2 cellular contexts compared by ENCODE assay signal in genomic region chr20:52924411-52925271, GRCh38.
A peak's percentile ranks its signal among the peaks of the same experiment; 100 is the strongest.
TF ChIP-seq lines count a peak whose summit lies in the region.

No MANE protein-coding gene starts in this region.

TF ChIP-seq in H1, 55 proteins besides CTCF, POLR2A, EP300 and RAD21:
- TF ChIP-seq EGR1 (IDR thresholded peaks at IDR 0.05; ENCODE audit: borderline replicate concordance, low read depth, low read length): no peak
- no peak for TF ChIP-seq JUN (IDR thresholded peaks at IDR 0.05; ENCODE audit: low read depth, low read length)
- TF ChIP-seq SP4 (IDR thresholded peaks at IDR 0.05; ENCODE audit: low read length): no peak
- no peak for TF ChIP-seq GABPA (IDR thresholded peaks at IDR 0.05; ENCODE audit: borderline replicate concordance, insufficient read depth, low read length)
- no peak for TF ChIP-seq CBX5 (IDR thresholded peaks at IDR 0.05; ENCODE audit: low read depth, low read length)
- TF ChIP-seq TAF7 (optimal IDR thresholded peaks at IDR 0.05; ENCODE audit: borderline replicate concordance, low read depth, low read length): no peak
- no peak for TF ChIP-seq PHF8 (conservative IDR thresholded peaks at IDR 0.05; ENCODE audit: low read depth, low read length)
- no peak for TF ChIP-seq BRCA1 (IDR thresholded peaks at IDR 0.05; ENCODE audit: low read depth, low read length)
- no peak for TF ChIP-seq RBBP5 (IDR thresholded peaks at IDR 0.05; ENCODE audit: borderline replicate concordance, low read depth, low read length)
- TF ChIP-seq ATF3 (IDR thresholded peaks at IDR 0.05; ENCODE audit: insufficient read depth, low read depth, low read length): no peak
- TF ChIP-seq YY1 (IDR thresholded peaks at IDR 0.05; ENCODE audit: low read depth, low read length): no peak
- TF ChIP-seq SAP30 (IDR thresholded peaks at IDR 0.05; ENCODE audit: insufficient read depth, insufficient replicate concordance, low read length): no peak
- no peak for TF ChIP-seq RXRA (IDR thresholded peaks at IDR 0.05; ENCODE audit: insufficient read depth, low read depth, low read length)
- no peak for TF ChIP-seq TAF1 (IDR thresholded peaks at IDR 0.05; ENCODE audit: low read depth, low read length)
- TF ChIP-seq CHD7 (IDR thresholded peaks at IDR 0.05; ENCODE audit: insufficient replicate concordance, low read length): no peak
- no peak for TF ChIP-seq SRF (IDR thresholded peaks at IDR 0.05; ENCODE audit: low read depth, low read length)
- TF ChIP-seq SIN3A (conservative IDR thresholded peaks at IDR 0.05 in 1 of 2, IDR thresholded peaks at IDR 0.05 in 1 of 2; ENCODE audit: low read depth in 1 of 2, low read length in 2 of 2): no peak

TF ChIP-seq in HepG2, 621 proteins besides CTCF, POLR2A, EP300 and RAD21 (continues in another document):
- TF ChIP-seq ARHGAP35 (CRISPR knock-in tag; IDR thresholded peaks at IDR 0.05; ENCODE audit: borderline replicate concordance): 0 out of 2 replicates have a peak, but pooled peaks have one; percentile 55
- peak; percentile 96 for TF ChIP-seq NFE2 (CRISPR knock-in tag; IDR thresholded peaks at IDR 0.05)
- no peak for TF ChIP-seq MTF1 (CRISPR knock-in tag; IDR thresholded peaks at IDR 0.05)
- no peak for TF ChIP-seq ZNF256 (CRISPR knock-in tag; conservative IDR thresholded peaks at IDR 0.05)
- no peak for TF ChIP-seq ZSCAN20 (CRISPR knock-in tag; IDR thresholded peaks at IDR 0.05; ENCODE audit: borderline replicate concordance)
- no peak for TF ChIP-seq AGO2 (optimal IDR thresholded peaks at IDR 0.05; ENCODE audit: low read depth, low read length)
- peak; percentile 97 for TF ChIP-seq ZGPAT (CRISPR knock-in tag; IDR thresholded peaks at IDR 0.05)
- no peak for TF ChIP-seq IRF1 (CRISPR knock-in tag; IDR thresholded peaks at IDR 0.05; ENCODE audit: low read depth)
- peak; percentile 73; the same call in 1 of the 2 replicates for TF ChIP-seq HOMEZ (CRISPR knock-in tag; IDR thresholded peaks at IDR 0.05; ENCODE audit: low read depth)
- TF ChIP-seq SRF (IDR thresholded peaks at IDR 0.05; ENCODE audit: low read depth, low read length): no peak
- TF ChIP-seq ZNF280B (CRISPR knock-in tag; IDR thresholded peaks at IDR 0.05; ENCODE audit: borderline replicate concordance): no peak
- TF ChIP-seq SOX6 (IDR thresholded peaks at IDR 0.05): no peak
- peak; percentile 95 for TF ChIP-seq SOX6 (CRISPR knock-in tag; IDR thresholded peaks at IDR 0.05)
- TF ChIP-seq POLR2G (IDR thresholded peaks at IDR 0.05; ENCODE audit: low read depth, low read length): peak; percentile 46; the same call in 1 of the 2 replicates
- TF ChIP-seq ZIK1 (CRISPR knock-in tag; IDR thresholded peaks at IDR 0.05; ENCODE audit: borderline replicate concordance, low read depth): no peak
- TF ChIP-seq ZNF569 (CRISPR knock-in tag; IDR thresholded peaks at IDR 0.05; ENCODE audit: borderline replicate concordance): no peak
- peak; percentile 71 for TF ChIP-seq ZNF574 (CRISPR knock-in tag; IDR thresholded peaks at IDR 0.05)
- no peak for TF ChIP-seq SRSF1 (optimal IDR thresholded peaks at IDR 0.05; ENCODE audit: low read depth, low read length)
- peak; percentile 100 for TF ChIP-seq NR2F2 (IDR thresholded peaks at IDR 0.05; ENCODE audit: borderline replicate concordance, low read depth)
- TF ChIP-seq HHEX (CRISPR knock-in tag; IDR thresholded peaks at IDR 0.05): peak; percentile 94
- peak; percentile 26; the same call in 1 of the 2 replicates for TF ChIP-seq RFX3 (CRISPR knock-in tag; IDR thresholded peaks at IDR 0.05)
- peak; percentile 83; the same call in 1 of the 2 replicates for TF ChIP-seq SPEN (CRISPR knock-in tag; IDR thresholded peaks at IDR 0.05; ENCODE audit: low read depth)
- peak; percentile 97 for TF ChIP-seq ZNF503 (CRISPR knock-in tag; IDR thresholded peaks at IDR 0.05)
- no peak for TF ChIP-seq SP1 (IDR thresholded peaks at IDR 0.05)
- TF ChIP-seq SP1 (CRISPR knock-in tag; IDR thresholded peaks at IDR 0.05): no peak; the same call in 1 of the 2 replicates
- TF ChIP-seq IRF9 (CRISPR knock-in tag; IDR thresholded peaks at IDR 0.05; ENCODE audit: borderline replicate concordance): no peak
- TF ChIP-seq THAP7 (CRISPR knock-in tag; IDR thresholded peaks at IDR 0.05): 0 out of 2 replicates have a peak, but pooled peaks have one; percentile 48
- TF ChIP-seq THYN1 (CRISPR knock-in tag; IDR thresholded peaks at IDR 0.05; ENCODE audit: borderline replicate concordance, low read depth): no peak
- TF ChIP-seq MAFG (CRISPR knock-in tag; IDR thresholded peaks at IDR 0.05): peak; percentile 89
- TF ChIP-seq ZNF672 (CRISPR knock-in tag; IDR thresholded peaks at IDR 0.05): peak; percentile 71; the same call in 1 of the 2 replicates
- TF ChIP-seq ZNF552 (CRISPR knock-in tag; IDR thresholded peaks at IDR 0.05; ENCODE audit: borderline replicate concordance): no peak
- no peak for TF ChIP-seq RARG (CRISPR knock-in tag; IDR thresholded peaks at IDR 0.05; ENCODE audit: low read depth)
- TF ChIP-seq ZNF10 (CRISPR knock-in tag; IDR thresholded peaks at IDR 0.05; ENCODE audit: borderline replicate concordance, low read depth): no peak
- TF ChIP-seq ZNF572 (CRISPR knock-in tag; IDR thresholded peaks at IDR 0.05): no peak
- peak; percentile 64 for TF ChIP-seq TFDP2 (CRISPR knock-in tag; IDR thresholded peaks at IDR 0.05)
- TF ChIP-seq MNT (IDR thresholded peaks at IDR 0.05): no peak
- no peak for TF ChIP-seq BRCA1 (CRISPR knock-in tag; IDR thresholded peaks at IDR 0.05)
- no peak for TF ChIP-seq CBX2 (IDR thresholded peaks at IDR 0.05; ENCODE audit: low read depth, low read length)
- TF ChIP-seq CBX2 (CRISPR knock-in tag; IDR thresholded peaks at IDR 0.05; ENCODE audit: low read depth): no peak
- TF ChIP-seq ZNF121 (CRISPR knock-in tag; IDR thresholded peaks at IDR 0.05): no peak
- TF ChIP-seq ELF3 (CRISPR knock-in tag; IDR thresholded peaks at IDR 0.05): peak; percentile 89
- TF ChIP-seq HOXD1 (CRISPR knock-in tag; IDR thresholded peaks at IDR 0.05): peak; percentile 76; the same call in 1 of the 2 replicates
